In genomic region chr2:71560286-71561011, GRCh38 we compare ENCODE assay signal across 14 cellular contexts.
"Had no signal": no experiment of that assay in that cellular context is flagged by ENCODE, and none has a peak within 500 bp of the region (broad histone marks: within the 10 kb centered on the region; RNA-seq: fewer than 3 reads in every experiment).

No MANE protein-coding gene starts in this region.

- H3K36me3 Mint-ChIP-seq: activated naive CD4-positive, alpha-beta T cell treated with anti-CD3 and anti-CD28 coated beads, Interleukin-2, amount 10 ng/mL, durations not matched to agents 7 days and 5 days; memory B cell; neural progenitor cell; stimulated activated memory B cell treated with anti-CD40 and anti-IgM and Interleukin-4, amounts not matched to agents 10 μg/mL and 1 μg/mL and 100 μg/mL, for 72 hours had no signal

- H3K27ac ChIP-seq: coronary artery, neural progenitor cell, parathyroid adenoma, transverse colon had no signal

- H3K4me1 ChIP-seq: neural progenitor cell, parathyroid adenoma, transverse colon had no signal

- H3K4me3 ChIP-seq: coronary artery, neural progenitor cell, smooth muscle cell, transverse colon had no signal

- DNase-seq: activated CD4-positive, alpha-beta T cell treated with anti-CD3 and anti-CD28 coated beads for 48 hours; activated CD8-positive, alpha-beta T cell treated with anti-CD3 and anti-CD28 coated beads, Interleukin-2, amount 10 ng/mL, durations not matched to agents 7 days and 5 days; activated naive CD4-positive, alpha-beta T cell treated with anti-CD3 and anti-CD28 coated beads, Interleukin-2, amount 10 ng/mL, durations not matched to agents 7 days and 5 days; caudate nucleus; erythroblast; immature natural killer cell; transverse colon had no signal

- H3K9me3 ChIP-seq: transverse colon had no signal

- H3K4me1 Mint-ChIP-seq: activated naive CD4-positive, alpha-beta T cell treated with anti-CD3 and anti-CD28 coated beads, Interleukin-2, amount 10 ng/mL, durations not matched to agents 7 days and 5 days; immature natural killer cell; memory B cell; neural progenitor cell; stimulated activated memory B cell treated with anti-CD40 and anti-IgM and Interleukin-4, amounts not matched to agents 10 μg/mL and 1 μg/mL and 100 μg/mL, for 72 hours had no signal

- H3K27me3 ChIP-seq: neural progenitor cell, transverse colon had no signal

- H3K9me3 Mint-ChIP-seq: activated naive CD4-positive, alpha-beta T cell treated with anti-CD3 and anti-CD28 coated beads, Interleukin-2, amount 10 ng/mL, durations not matched to agents 7 days and 5 days; immature natural killer cell; memory B cell; neural progenitor cell; stimulated activated memory B cell treated with anti-CD40 and anti-IgM and Interleukin-4, amounts not matched to agents 10 μg/mL and 1 μg/mL and 100 μg/mL, for 72 hours; T-helper 1 cell treated with Interleukin-12 subunit alpha and Interleukin-12 subunit beta and Interleukin-4 antibody, amounts not matched to agents 30 μg/mL and 1 μg/mL, for 36 hours had no signal

- H3K4me3 Mint-ChIP-seq: activated CD8-positive, alpha-beta T cell treated with anti-CD3 and anti-CD28 coated beads, Interleukin-2, amount 10 ng/mL, durations not matched to agents 7 days and 5 days; activated naive CD4-positive, alpha-beta T cell treated with anti-CD3 and anti-CD28 coated beads, Interleukin-2, amount 10 ng/mL, durations not matched to agents 7 days and 5 days; immature natural killer cell; memory B cell; neural progenitor cell; stimulated activated memory B cell treated with anti-CD40 and anti-IgM and Interleukin-4, amounts not matched to agents 10 μg/mL and 1 μg/mL and 100 μg/mL, for 72 hours; T-helper 1 cell treated with Interleukin-12 subunit alpha and Interleukin-12 subunit beta and Interleukin-4 antibody, amounts not matched to agents 30 μg/mL and 1 μg/mL, for 36 hours had no signal

- H3K27ac Mint-ChIP-seq: activated CD8-positive, alpha-beta T cell treated with anti-CD3 and anti-CD28 coated beads, Interleukin-2, amount 10 ng/mL, durations not matched to agents 7 days and 5 days; activated naive CD4-positive, alpha-beta T cell treated with anti-CD3 and anti-CD28 coated beads, Interleukin-2, amount 10 ng/mL, durations not matched to agents 7 days and 5 days; immature natural killer cell; memory B cell; stimulated activated memory B cell treated with anti-CD40 and anti-IgM and Interleukin-4, amounts not matched to agents 10 μg/mL and 1 μg/mL and 100 μg/mL, for 72 hours; T-helper 1 cell treated with Interleukin-12 subunit alpha and Interleukin-12 subunit beta and Interleukin-4 antibody, amounts not matched to agents 30 μg/mL and 1 μg/mL, for 36 hours had no signal

- H3K36me3 ChIP-seq: neural progenitor cell, transverse colon had no signal

- H3K27me3 Mint-ChIP-seq: activated naive CD4-positive, alpha-beta T cell treated with anti-CD3 and anti-CD28 coated beads, Interleukin-2, amount 10 ng/mL, durations not matched to agents 7 days and 5 days had no signal
